1 cellular context compared by ENCODE assay signal in the genomic region with DNA sequence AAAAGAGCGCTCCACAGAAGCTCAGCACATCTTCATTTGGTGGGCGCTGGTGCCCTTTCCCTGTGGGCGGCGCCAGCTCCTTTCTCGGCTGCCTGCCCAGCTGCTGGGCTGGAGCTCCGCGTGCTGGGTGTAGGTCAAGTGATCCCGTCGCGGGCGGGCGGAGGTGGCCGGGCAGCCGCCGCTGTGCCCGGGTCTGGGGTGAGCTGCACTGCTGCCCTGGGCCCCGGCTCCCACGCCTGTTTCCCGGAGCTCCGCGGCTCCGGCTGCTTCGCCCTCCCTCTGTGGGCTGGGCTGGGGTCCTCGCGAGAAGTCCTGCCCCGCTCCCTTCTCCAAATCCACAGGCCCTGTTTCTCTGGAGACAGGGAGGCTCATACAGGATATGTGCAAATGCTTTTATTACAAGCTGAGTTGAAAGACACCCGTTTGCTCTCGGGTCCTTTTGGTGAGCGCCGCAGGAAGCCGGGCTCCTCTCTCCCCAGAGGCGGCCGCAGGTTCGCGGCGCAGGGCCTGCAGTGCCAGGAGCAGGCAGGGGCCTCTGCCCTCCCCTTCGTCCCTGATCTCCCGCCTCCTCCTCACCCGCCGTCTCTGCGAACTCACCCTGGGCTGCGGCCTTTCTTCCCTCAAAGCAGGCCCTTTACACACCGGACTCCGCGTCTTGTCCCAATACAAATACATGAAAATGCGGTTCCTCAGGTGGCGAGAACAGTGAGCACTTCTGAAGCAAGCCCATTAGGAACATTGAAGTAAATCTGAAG.
TF ChIP-seq lines count a peak whose summit lies in the region.

No MANE protein-coding gene starts in this region.

TF ChIP-seq in H1, 55 proteins besides CTCF, POLR2A, EP300 and RAD21 (continued from another document):
- TF ChIP-seq, protein P1, sequence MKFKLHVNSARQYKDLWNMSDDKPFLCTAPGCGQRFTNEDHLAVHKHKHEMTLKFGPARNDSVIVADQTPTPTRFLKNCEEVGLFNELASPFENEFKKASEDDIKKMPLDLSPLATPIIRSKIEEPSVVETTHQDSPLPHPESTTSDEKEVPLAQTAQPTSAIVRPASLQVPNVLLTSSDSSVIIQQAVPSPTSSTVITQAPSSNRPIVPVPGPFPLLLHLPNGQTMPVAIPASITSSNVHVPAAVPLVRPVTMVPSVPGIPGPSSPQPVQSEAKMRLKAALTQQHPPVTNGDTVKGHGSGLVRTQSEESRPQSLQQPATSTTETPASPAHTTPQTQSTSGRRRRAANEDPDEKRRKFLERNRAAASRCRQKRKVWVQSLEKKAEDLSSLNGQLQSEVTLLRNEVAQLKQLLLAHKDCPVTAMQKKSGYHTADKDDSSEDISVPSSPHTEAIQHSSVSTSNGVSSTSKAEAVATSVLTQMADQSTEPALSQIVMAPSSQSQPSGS (IDR thresholded peaks at IDR 0.05; ENCODE audit: low read length): no peak
- TF ChIP-seq EGR1 (IDR thresholded peaks at IDR 0.05; ENCODE audit: borderline replicate concordance, low read depth, low read length) (no peak), POU5F1 (IDR thresholded peaks at IDR 0.05; ENCODE audit: low read depth, low read length) (no peak), MAFK (IDR thresholded peaks at IDR 0.05; ENCODE audit: low read depth, low read length) (no peak), FOSL1 (IDR thresholded peaks at IDR 0.05; ENCODE audit: insufficient read depth, low read depth, low read length) (no peak), TEAD4 (IDR thresholded peaks at IDR 0.05; ENCODE audit: low read depth, low read length) (no peak), BACH1 (IDR thresholded peaks at IDR 0.05; ENCODE audit: low read length) (peak; percentile 22; the same call in 1 of the 2 replicates), JUND (IDR thresholded peaks at IDR 0.05; ENCODE audit: low read length) (no peak), SRF (IDR thresholded peaks at IDR 0.05; ENCODE audit: low read depth, low read length) (no peak), SUZ12 (IDR thresholded peaks at IDR 0.05; ENCODE audit: low read length) (peak; percentile 45), CBX5 (IDR thresholded peaks at IDR 0.05; ENCODE audit: low read depth, low read length) (no peak), SIX5 (IDR thresholded peaks at IDR 0.05; ENCODE audit: low read depth, low read length) (no peak), BRCA1 (IDR thresholded peaks at IDR 0.05; ENCODE audit: low read depth, low read length) (peak; percentile 44; the same call in 1 of the 2 replicates), YY1 (IDR thresholded peaks at IDR 0.05; ENCODE audit: low read depth, low read length) (no peak), ASH2L (IDR thresholded peaks at IDR 0.05; ENCODE audit: low read length) (peak; percentile 81), POLR2AphosphoS5 (IDR thresholded peaks at IDR 0.05; ENCODE audit: low read depth, low read length) (no peak), CHD1 (IDR thresholded peaks at IDR 0.05; ENCODE audit: low read depth, low read length) (no peak), RNF2 (IDR thresholded peaks at IDR 0.05; ENCODE audit: borderline replicate concordance, low read depth, low read length, missing control alignments, poor library complexity, severe bottlenecking) (no peak), TAF1 (IDR thresholded peaks at IDR 0.05; ENCODE audit: low read depth, low read length) (0 out of 2 replicates have a peak, but pooled peaks have one; percentile 13), TCF12 (IDR thresholded peaks at IDR 0.05; ENCODE audit: low read depth, low read length) (0 out of 2 replicates have a peak, but pooled peaks have one; percentile 3), SIN3A (conservative IDR thresholded peaks at IDR 0.05 in 1 of 2, IDR thresholded peaks at IDR 0.05 in 1 of 2; ENCODE audit: low read depth in 1 of 2, low read length in 2 of 2) (0 out of 4 replicates have a peak, but pooled peaks of 1 of the 2 experiments have one; percentile 19), EZH2 (IDR thresholded peaks at IDR 0.05; ENCODE audit: low read depth, low read length, severe bottlenecking) (no peak), SIRT6 (IDR thresholded peaks at IDR 0.05; ENCODE audit: low read length) (no peak), KDM5A (IDR thresholded peaks at IDR 0.05; ENCODE audit: low read length) (no peak), NRF1 (IDR thresholded peaks at IDR 0.05; ENCODE audit: low read depth, low read length) (no peak), RXRA (IDR thresholded peaks at IDR 0.05; ENCODE audit: insufficient read depth, low read depth, low read length) (no peak), TAF7 (optimal IDR thresholded peaks at IDR 0.05; ENCODE audit: borderline replicate concordance, low read depth, low read length) (no peak), HDAC2 (IDR thresholded peaks at IDR 0.05; ENCODE audit: borderline replicate concordance in 1 of 2, low read depth in 2 of 2, low read length in 2 of 2) (no peak), HDAC6 (IDR thresholded peaks at IDR 0.05; ENCODE audit: low read depth, low read length) (no peak), GABPA (IDR thresholded peaks at IDR 0.05; ENCODE audit: borderline replicate concordance, insufficient read depth, low read length) (no peak), CTBP2 (IDR thresholded peaks at IDR 0.05; ENCODE audit: borderline replicate concordance, insufficient read depth, insufficient read length, low read length) (no peak), SAP30 (IDR thresholded peaks at IDR 0.05; ENCODE audit: insufficient read depth, insufficient replicate concordance, low read length) (no peak), CHD2 (IDR thresholded peaks at IDR 0.05; ENCODE audit: low read length) (peak; percentile 80), JUN (IDR thresholded peaks at IDR 0.05; ENCODE audit: low read depth, low read length) (no peak), CREB1 (IDR thresholded peaks at IDR 0.05) (no peak)
- TF ChIP-seq, protein P2, sequence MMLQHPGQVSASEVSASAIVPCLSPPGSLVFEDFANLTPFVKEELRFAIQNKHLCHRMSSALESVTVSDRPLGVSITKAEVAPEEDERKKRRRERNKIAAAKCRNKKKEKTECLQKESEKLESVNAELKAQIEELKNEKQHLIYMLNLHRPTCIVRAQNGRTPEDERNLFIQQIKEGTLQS (IDR thresholded peaks at IDR 0.05; ENCODE audit: insufficient read depth, low read depth, low read length): no peak
- TF ChIP-seq, protein P3, sequence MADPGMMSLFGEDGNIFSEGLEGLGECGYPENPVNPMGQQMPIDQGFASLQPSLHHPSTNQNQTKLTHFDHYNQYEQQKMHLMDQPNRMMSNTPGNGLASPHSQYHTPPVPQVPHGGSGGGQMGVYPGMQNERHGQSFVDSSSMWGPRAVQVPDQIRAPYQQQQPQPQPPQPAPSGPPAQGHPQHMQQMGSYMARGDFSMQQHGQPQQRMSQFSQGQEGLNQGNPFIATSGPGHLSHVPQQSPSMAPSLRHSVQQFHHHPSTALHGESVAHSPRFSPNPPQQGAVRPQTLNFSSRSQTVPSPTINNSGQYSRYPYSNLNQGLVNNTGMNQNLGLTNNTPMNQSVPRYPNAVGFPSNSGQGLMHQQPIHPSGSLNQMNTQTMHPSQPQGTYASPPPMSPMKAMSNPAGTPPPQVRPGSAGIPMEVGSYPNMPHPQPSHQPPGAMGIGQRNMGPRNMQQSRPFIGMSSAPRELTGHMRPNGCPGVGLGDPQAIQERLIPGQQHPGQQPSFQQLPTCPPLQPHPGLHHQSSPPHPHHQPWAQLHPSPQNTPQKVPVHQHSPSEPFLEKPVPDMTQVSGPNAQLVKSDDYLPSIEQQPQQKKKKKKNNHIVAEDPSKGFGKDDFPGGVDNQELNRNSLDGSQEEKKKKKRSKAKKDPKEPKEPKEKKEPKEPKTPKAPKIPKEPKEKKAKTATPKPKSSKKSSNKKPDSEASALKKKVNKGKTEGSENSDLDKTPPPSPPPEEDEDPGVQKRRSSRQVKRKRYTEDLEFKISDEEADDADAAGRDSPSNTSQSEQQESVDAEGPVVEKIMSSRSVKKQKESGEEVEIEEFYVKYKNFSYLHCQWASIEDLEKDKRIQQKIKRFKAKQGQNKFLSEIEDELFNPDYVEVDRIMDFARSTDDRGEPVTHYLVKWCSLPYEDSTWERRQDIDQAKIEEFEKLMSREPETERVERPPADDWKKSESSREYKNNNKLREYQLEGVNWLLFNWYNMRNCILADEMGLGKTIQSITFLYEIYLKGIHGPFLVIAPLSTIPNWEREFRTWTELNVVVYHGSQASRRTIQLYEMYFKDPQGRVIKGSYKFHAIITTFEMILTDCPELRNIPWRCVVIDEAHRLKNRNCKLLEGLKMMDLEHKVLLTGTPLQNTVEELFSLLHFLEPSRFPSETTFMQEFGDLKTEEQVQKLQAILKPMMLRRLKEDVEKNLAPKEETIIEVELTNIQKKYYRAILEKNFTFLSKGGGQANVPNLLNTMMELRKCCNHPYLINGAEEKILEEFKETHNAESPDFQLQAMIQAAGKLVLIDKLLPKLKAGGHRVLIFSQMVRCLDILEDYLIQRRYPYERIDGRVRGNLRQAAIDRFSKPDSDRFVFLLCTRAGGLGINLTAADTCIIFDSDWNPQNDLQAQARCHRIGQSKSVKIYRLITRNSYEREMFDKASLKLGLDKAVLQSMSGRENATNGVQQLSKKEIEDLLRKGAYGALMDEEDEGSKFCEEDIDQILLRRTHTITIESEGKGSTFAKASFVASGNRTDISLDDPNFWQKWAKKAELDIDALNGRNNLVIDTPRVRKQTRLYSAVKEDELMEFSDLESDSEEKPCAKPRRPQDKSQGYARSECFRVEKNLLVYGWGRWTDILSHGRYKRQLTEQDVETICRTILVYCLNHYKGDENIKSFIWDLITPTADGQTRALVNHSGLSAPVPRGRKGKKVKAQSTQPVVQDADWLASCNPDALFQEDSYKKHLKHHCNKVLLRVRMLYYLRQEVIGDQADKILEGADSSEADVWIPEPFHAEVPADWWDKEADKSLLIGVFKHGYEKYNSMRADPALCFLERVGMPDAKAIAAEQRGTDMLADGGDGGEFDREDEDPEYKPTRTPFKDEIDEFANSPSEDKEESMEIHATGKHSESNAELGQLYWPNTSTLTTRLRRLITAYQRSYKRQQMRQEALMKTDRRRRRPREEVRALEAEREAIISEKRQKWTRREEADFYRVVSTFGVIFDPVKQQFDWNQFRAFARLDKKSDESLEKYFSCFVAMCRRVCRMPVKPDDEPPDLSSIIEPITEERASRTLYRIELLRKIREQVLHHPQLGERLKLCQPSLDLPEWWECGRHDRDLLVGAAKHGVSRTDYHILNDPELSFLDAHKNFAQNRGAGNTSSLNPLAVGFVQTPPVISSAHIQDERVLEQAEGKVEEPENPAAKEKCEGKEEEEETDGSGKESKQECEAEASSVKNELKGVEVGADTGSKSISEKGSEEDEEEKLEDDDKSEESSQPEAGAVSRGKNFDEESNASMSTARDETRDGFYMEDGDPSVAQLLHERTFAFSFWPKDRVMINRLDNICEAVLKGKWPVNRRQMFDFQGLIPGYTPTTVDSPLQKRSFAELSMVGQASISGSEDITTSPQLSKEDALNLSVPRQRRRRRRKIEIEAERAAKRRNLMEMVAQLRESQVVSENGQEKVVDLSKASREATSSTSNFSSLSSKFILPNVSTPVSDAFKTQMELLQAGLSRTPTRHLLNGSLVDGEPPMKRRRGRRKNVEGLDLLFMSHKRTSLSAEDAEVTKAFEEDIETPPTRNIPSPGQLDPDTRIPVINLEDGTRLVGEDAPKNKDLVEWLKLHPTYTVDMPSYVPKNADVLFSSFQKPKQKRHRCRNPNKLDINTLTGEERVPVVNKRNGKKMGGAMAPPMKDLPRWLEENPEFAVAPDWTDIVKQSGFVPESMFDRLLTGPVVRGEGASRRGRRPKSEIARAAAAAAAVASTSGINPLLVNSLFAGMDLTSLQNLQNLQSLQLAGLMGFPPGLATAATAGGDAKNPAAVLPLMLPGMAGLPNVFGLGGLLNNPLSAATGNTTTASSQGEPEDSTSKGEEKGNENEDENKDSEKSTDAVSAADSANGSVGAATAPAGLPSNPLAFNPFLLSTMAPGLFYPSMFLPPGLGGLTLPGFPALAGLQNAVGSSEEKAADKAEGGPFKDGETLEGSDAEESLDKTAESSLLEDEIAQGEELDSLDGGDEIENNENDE (IDR thresholded peaks at IDR 0.05; ENCODE audit: insufficient replicate concordance, low read length): no peak
- TF ChIP-seq, protein P4, sequence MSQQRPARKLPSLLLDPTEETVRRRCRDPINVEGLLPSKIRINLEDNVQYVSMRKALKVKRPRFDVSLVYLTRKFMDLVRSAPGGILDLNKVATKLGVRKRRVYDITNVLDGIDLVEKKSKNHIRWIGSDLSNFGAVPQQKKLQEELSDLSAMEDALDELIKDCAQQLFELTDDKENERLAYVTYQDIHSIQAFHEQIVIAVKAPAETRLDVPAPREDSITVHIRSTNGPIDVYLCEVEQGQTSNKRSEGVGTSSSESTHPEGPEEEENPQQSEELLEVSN (IDR thresholded peaks at IDR 0.05): peak; percentile 88
- TF ChIP-seq, protein P5, sequence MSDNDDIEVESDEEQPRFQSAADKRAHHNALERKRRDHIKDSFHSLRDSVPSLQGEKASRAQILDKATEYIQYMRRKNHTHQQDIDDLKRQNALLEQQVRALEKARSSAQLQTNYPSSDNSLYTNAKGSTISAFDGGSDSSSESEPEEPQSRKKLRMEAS (IDR thresholded peaks at IDR 0.05): peak; percentile 94
